Comparison of ENCODE assay signal across 1 cellular context in the genomic region with DNA sequence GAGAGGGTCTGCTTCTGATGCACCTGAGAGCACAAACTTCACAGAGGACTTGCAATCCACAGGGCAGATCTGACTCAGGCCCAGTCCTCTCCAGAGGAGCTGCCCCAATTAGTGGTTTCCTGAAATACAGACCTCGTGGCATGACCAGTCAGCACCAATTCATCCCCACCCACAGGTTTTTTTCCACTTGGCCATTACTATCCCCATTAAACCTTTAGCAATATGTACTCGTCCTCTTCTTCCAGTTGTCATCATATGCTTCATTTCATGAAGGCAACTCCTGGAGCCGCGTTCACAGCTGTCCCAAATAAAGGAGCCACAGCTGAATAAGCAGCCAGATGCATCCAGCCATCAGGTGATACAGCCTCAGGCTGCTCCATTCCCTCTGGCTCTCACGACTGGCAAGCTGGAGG.
TF ChIP-seq lines count a peak whose summit lies in the region.

No MANE protein-coding gene starts in this region.

TF ChIP-seq in WTC11, 78 proteins besides CTCF, POLR2A, EP300 and RAD21 (continued from another document):
- TF ChIP-seq, protein P1, sequence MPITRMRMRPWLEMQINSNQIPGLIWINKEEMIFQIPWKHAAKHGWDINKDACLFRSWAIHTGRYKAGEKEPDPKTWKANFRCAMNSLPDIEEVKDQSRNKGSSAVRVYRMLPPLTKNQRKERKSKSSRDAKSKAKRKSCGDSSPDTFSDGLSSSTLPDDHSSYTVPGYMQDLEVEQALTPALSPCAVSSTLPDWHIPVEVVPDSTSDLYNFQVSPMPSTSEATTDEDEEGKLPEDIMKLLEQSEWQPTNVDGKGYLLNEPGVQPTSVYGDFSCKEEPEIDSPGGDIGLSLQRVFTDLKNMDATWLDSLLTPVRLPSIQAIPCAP (CRISPR knock-in tag; IDR thresholded peaks at IDR 0.05) = no peak
- no peak for TF ChIP-seq ZBTB21 (CRISPR knock-in tag; IDR thresholded peaks at IDR 0.05; ENCODE audit: borderline replicate concordance)
- TF ChIP-seq, protein P2, sequence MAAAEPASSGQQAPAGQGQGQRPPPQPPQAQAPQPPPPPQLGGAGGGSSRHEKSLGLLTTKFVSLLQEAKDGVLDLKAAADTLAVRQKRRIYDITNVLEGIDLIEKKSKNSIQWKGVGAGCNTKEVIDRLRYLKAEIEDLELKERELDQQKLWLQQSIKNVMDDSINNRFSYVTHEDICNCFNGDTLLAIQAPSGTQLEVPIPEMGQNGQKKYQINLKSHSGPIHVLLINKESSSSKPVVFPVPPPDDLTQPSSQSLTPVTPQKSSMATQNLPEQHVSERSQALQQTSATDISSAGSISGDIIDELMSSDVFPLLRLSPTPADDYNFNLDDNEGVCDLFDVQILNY (CRISPR knock-in tag; IDR thresholded peaks at IDR 0.05) = no peak
- no peak for TF ChIP-seq NFATC4 (CRISPR knock-in tag; IDR thresholded peaks at IDR 0.05)
- no peak for TF ChIP-seq ESRRA (CRISPR knock-in tag; IDR thresholded peaks at IDR 0.05; ENCODE audit: borderline replicate concordance)
- no peak for TF ChIP-seq ZNF121 (CRISPR knock-in tag; IDR thresholded peaks at IDR 0.05)
